Comparison of ENCODE assay signal across 11 cellular contexts in genomic region chr1:94528271-94528670, GRCh38. TPM values are rescaled to one million over a fixed set of nuclear protein-coding genes. Genes with fewer than 3 reads are reported as not detected.
A peak's percentile ranks its signal among the peaks of the same experiment; 100 is the strongest.
DNase-seq lines count a peak whose midpoint lies in the region; ATAC-seq and TF ChIP-seq lines count a peak whose summit lies in the region.
"Had no signal": no experiment of that assay in that cellular context is flagged by ENCODE, and none has a peak within 500 bp of the region (broad histone marks: within the 10 kb centered on the region; RNA-seq: fewer than 3 reads in every experiment).

No MANE protein-coding gene starts in this region.

- no peaks in the 10 kb centered on the region for H3K4me1 ChIP-seq in A673 (ENCODE audit: insufficient read depth, low read length, poor library complexity, severe bottlenecking)
- H3K4me1 ChIP-seq in GM23248 (ENCODE audit: insufficient read depth), result peaks cover 11% of the 10 kb centered on the region; the same call in 1 of the 2 replicates
- H3K4me1 ChIP-seq in PC-9 (replicated peaks; ENCODE audit: insufficient read depth), result peaks cover 67% of the 10 kb centered on the region
- no peaks in the 10 kb centered on the region for H3K4me1 ChIP-seq in effector memory CD4-positive, alpha-beta T cell (ENCODE audit: control insufficient read depth, insufficient read depth, low read length, poor library complexity, severe bottlenecking)
- no peaks in the 10 kb centered on the region for H3K4me1 ChIP-seq in prostate gland (replicated peaks)

- no peak for TF ChIP-seq POLR2A in prostate gland (IDR thresholded peaks at IDR 0.05)

- in situ Hi-C loops in GM23248 (cut with MboI), result loop anchor here (10.0 kb wide), 1 partner anchor 507 kb away; no protein-coding TSS in a partner anchor

- H3K4me2 ChIP-seq in GM23248 (ENCODE audit: unreplicated experiment), result no peak overlapping the region
- peak overlapping the region; percentile 20 for H3K4me2 ChIP-seq in PC-9

- no peak for ATAC-seq in GM19467 (IDR thresholded peaks at IDR 0.05; ENCODE audit: unreplicated experiment)

- H3F3A ChIP-seq in GM23248 (ENCODE audit: insufficient read depth) (peaks cover 81% of the 10 kb centered on the region), PC-9 (ENCODE audit: insufficient read depth, low read depth) (peaks cover 78% of the 10 kb centered on the region)

- intact Hi-C loops in A673 (cut with micrococcal nuclease; ENCODE audit: unreplicated experiment) (no loop called here), PC-9 (cut with micrococcal nuclease; ENCODE audit: unreplicated experiment) (loop anchor here (5.0 kb wide), 1 partner anchor 399 kb away; the partner anchor contains the start of gene CNN3), prostate gland (cut with DNase I) (no loop called here)

- H3K27ac ChIP-seq in A673 (ENCODE audit: low read depth, low read length, poor library complexity, severe bottlenecking), result no peak overlapping the region
- H3K27ac ChIP-seq in GM23248, result no peak overlapping the region
- peak overlapping the region; percentile 71 for H3K27ac ChIP-seq in PC-9
- H3K27ac ChIP-seq in effector memory CD4-positive, alpha-beta T cell (ENCODE audit: insufficient read depth, low read length, poor library complexity, severe bottlenecking), result no peak overlapping the region
- no peak overlapping the region for H3K27ac ChIP-seq in prostate gland
- H3K27ac ChIP-seq: gastroesophageal sphincter had no signal

- H3K9ac ChIP-seq in GM23248, result no peak overlapping the region

- H3K9me2 ChIP-seq in GM23248 (ENCODE audit: insufficient read depth) (no peaks in the 10 kb centered on the region), PC-9 (ENCODE audit: insufficient read depth) (no peaks in the 10 kb centered on the region)

- H3K9me3 ChIP-seq in A673 (ENCODE audit: low read depth, low read length, poor library complexity, severe bottlenecking) (no peaks in the 10 kb centered on the region), GM23248 (ENCODE audit: low read depth) (no peaks in the 10 kb centered on the region), PC-9 (ENCODE audit: insufficient read depth, low read depth) (no peaks in the 10 kb centered on the region), prostate gland (no peaks in the 10 kb centered on the region)
- H3K9me3 ChIP-seq in effector memory CD4-positive, alpha-beta T cell (ENCODE audit: control insufficient read depth, low read length), result no peaks in the 10 kb centered on the region
- H3K9me3 ChIP-seq: gastroesophageal sphincter had no signal

- no peaks in the 10 kb centered on the region for H3K36me3 ChIP-seq in A673 (ENCODE audit: insufficient read depth, low read length, poor library complexity, severe bottlenecking)
- H3K36me3 ChIP-seq in GM23248 (ENCODE audit: low read depth), result peaks cover 42% of the 10 kb centered on the region
- H3K36me3 ChIP-seq in PC-9 (ENCODE audit: low read depth), result peaks cover 42% of the 10 kb centered on the region
- no peaks in the 10 kb centered on the region for H3K36me3 ChIP-seq in effector memory CD4-positive, alpha-beta T cell (ENCODE audit: control insufficient read depth, insufficient read depth, low read length)
- H3K36me3 ChIP-seq in prostate gland, result no peaks in the 10 kb centered on the region

- DNase-seq in A673 (ENCODE audit: low spot score) (peak; percentile 37), GM23248 (peak; percentile 36), PC-9 (peak; percentile 40 to 70), fibroblast of villous mesenchyme (ENCODE audit: low read depth) (peak; percentile 93), kidney tubule cell (ENCODE audit: low spot score) (no peak), prostate gland (ENCODE audit: low spot score) (no peak)
- no peak for DNase-seq in effector memory CD4-positive, alpha-beta T cell
- DNase-seq: activated naive CD4-positive, alpha-beta T cell; NCI-H2029 treated with DMSO at 0.1 percent for 48 hours had no signal

- no peak overlapping the region for H3K4me3 ChIP-seq in A673 (ENCODE audit: low read depth, low read length, poor library complexity, severe bottlenecking)
- no peak overlapping the region for H3K4me3 ChIP-seq in GM23248
- no peak overlapping the region for H3K4me3 ChIP-seq in PC-9
- H3K4me3 ChIP-seq in fibroblast of villous mesenchyme (ENCODE audit: low read depth, low read length), result no peak overlapping the region
- H3K4me3 ChIP-seq in effector memory CD4-positive, alpha-beta T cell (ENCODE audit: insufficient read depth, low read depth, low read length, poor library complexity, severe bottlenecking), result no peak overlapping the region
- no peak overlapping the region for H3K4me3 ChIP-seq in prostate gland
- H3K4me3 ChIP-seq: gastroesophageal sphincter had no signal

- H3K79me2 ChIP-seq in GM23248 (ENCODE audit: insufficient read depth), result no peaks in the 10 kb centered on the region
- H3K79me2 ChIP-seq in PC-9 (ENCODE audit: low read depth), result peaks cover 20% of the 10 kb centered on the region

- no TSS peak for BruUV-seq in A673 (replicated peaks; lab: Mats Ljungman, UMichigan)
- BruUV-seq in PC-9 (replicated peaks; lab: Mats Ljungman, UMichigan), result no TSS peak

- H3K27me3 ChIP-seq in A673 (replicated peaks; ENCODE audit: insufficient read depth, low read depth, low read length, poor library complexity) (no peaks in the 10 kb centered on the region), GM23248 (replicated peaks; ENCODE audit: insufficient read depth) (no peaks in the 10 kb centered on the region), PC-9 (ENCODE audit: insufficient read depth, low read depth) (no peaks in the 10 kb centered on the region), prostate gland (replicated peaks; ENCODE audit: insufficient read depth) (no peaks in the 10 kb centered on the region)
- no peaks in the 10 kb centered on the region for H3K27me3 ChIP-seq in effector memory CD4-positive, alpha-beta T cell (replicated peaks; ENCODE audit: control insufficient read depth, insufficient read depth, low read length, poor library complexity, severe bottlenecking)
- H3K27me3 ChIP-seq: gastroesophageal sphincter had no signal

- H4K20me1 ChIP-seq in GM23248 (ENCODE audit: insufficient read depth) (no peaks in the 10 kb centered on the region), PC-9 (ENCODE audit: insufficient read depth) (no peaks in the 10 kb centered on the region; the same call in 1 of the 2 replicates)

- no peak overlapping the region for H2AFZ ChIP-seq in GM23248
- H2AFZ ChIP-seq in PC-9, result no peak overlapping the region

- TF ChIP-seq CTCF in A673 (conservative IDR thresholded peaks at IDR 0.05; ENCODE audit: low read depth, low read length) (0 out of 2 replicates have a peak, but pooled peaks have one; percentile 26), PC-9 (conservative IDR thresholded peaks at IDR 0.05) (peak; percentile 53), fibroblast of villous mesenchyme (IDR thresholded peaks at IDR 0.05; ENCODE audit: insufficient read depth, low read depth, low read length) (peak; percentile 13), prostate gland (IDR thresholded peaks at IDR 0.05) (no peak)

- CTCF ChIA-PET in A673 (lab: Charles Lee) (interaction anchor here (0.8 kb wide), 1 partner anchor 14 kb away, joined by 4 read pairs; the partner anchor contains the start of gene F3), PC-9 (lab: Charles Lee) (interaction anchor here (0.9 to 1.0 kb wide), 2 partner anchors 96 to 531 kb away, joined by 3 to 10 read pairs; no protein-coding TSS in a partner anchor)

- WGBS in GM23248 (ENCODE audit: low coverage in 1 of 2, low lambda C conversion rate in 2 of 2, missing lambda C conversion rate in 2 of 2), 2 experiments, result 83 to 88% methylated on average over 1 of the region's 1 CpG
- 52% methylated on average over 1 of the region's 1 CpG for WGBS in prostate gland

- POLR2A ChIA-PET in A673 (lab: Charles Lee; ENCODE audit: low non-redundant PET) (no interaction called here), PC-9 (lab: Charles Lee; ENCODE audit: unreplicated experiment) (interaction anchor here (0.5 to 2.6 kb wide), 12 partner anchors 8 to 649 kb away, joined by 3 to 26 read pairs (median 6); partner anchors contain the start of gene F3)

RNA-seq across cellular contexts. Expression of gene F3, which starts 13.3 kb away (rescaled TPM):
- total RNA-seq in A673 (2021) (5.6 and 6.5 TPM in 2 replicates), PC-9 (2021) (335 and 434 TPM in 2 replicates), fibroblast of villous mesenchyme (198 and 506 TPM in 2 replicates), prostate gland (100 to 1,000 TPM in 1 of 2 donors, 10 to 100 TPM in 1; 36.3 to 120 TPM)
- total RNA-seq in GM23248 (2014; rRNA removed; shearing (Covaris generic)), result 93.7 and 120 TPM in 2 replicates
- 116 TPM in 2 replicates for polyA plus RNA-seq in GM23248 (2016; fragmentation: Nextera tagmentation; extraction: Ambion mirVana)

Comparison
In these comparisons a context has a peak if more than half of its experiments do, and no peak if none do; other contexts are left out.
1. DNase-seq: peak in A673 (single experiment), GM23248 (single experiment), PC-9 (2 of 2) and fibroblast of villous mesenchyme (single experiment); none in kidney tubule cell (single experiment), effector memory CD4-positive, alpha-beta T cell (0 of 3) and prostate gland (single experiment).
2. CTCF ChIP-seq: peak in A673 (single experiment), PC-9 (single experiment) and fibroblast of villous mesenchyme (single experiment); none in prostate gland (0 of 4).